9 cellular contexts compared by ENCODE assay signal in genomic region chr9:137435980-137436760, GRCh38. TPM values are rescaled to one million over a fixed set of nuclear protein-coding genes. Genes with fewer than 3 reads are reported as not detected.
DNase-seq lines count a peak whose midpoint lies in the region; ATAC-seq, FAIRE-seq and TF ChIP-seq lines count a peak whose summit lies in the region.
"Had no signal": no experiment of that assay in that cellular context is flagged by ENCODE, and none has a peak within 500 bp of the region (broad histone marks: within the 10 kb centered on the region; RNA-seq: fewer than 3 reads in every experiment).

No MANE protein-coding gene starts in this region.

- FAIRE-seq in H54 (lab: Jason Lieb, UNC): peak; percentile 96
- FAIRE-seq: colon had no signal

- H3K36me3 ChIP-seq in heart right ventricle: no peaks in the 10 kb centered on the region
- H3K36me3 ChIP-seq in spleen: no peaks in the 10 kb centered on the region

- no peak overlapping the region for H3K27ac Mint-ChIP-seq in activated CD4-positive, alpha-beta T cell treated with anti-CD3 and anti-CD28 coated beads, Interleukin-2, amount 10 ng/mL, durations not matched to agents 24 days and 14 days

- ATAC-seq in heart right ventricle (peak in 7 of 8 donors; percentile 10 to 68 (median 38)), GM19452 (IDR thresholded peaks at IDR 0.05; ENCODE audit: unreplicated experiment) (no peak), GM21515 (IDR thresholded peaks at IDR 0.05; ENCODE audit: unreplicated experiment) (no peak)

- 77 to 87% methylated on average over 40 to 42 of the region's 42 CpGs for WGBS in heart right ventricle, 2 donors
- 58 to 85% (median 77%) methylated on average over 12 to 42 of the region's 42 CpGs for WGBS in spleen, 5 donors

- H3K36me3 Mint-ChIP-seq in activated CD4-positive, alpha-beta T cell treated with anti-CD3 and anti-CD28 coated beads, Interleukin-2, amount 10 ng/mL, durations not matched to agents 24 days and 14 days (ENCODE audit: low read depth): no peaks in the 10 kb centered on the region

- no peak for TF ChIP-seq POLR2A in H54 (IDR thresholded peaks at IDR 0.05; ENCODE audit: low read depth, low read length)
- TF ChIP-seq POLR2A in spleen (IDR thresholded peaks at IDR 0.05): no peak

- no peak overlapping the region for H3K4me3 ChIP-seq in heart right ventricle
- no peak overlapping the region for H3K4me3 ChIP-seq in spleen

- intact Hi-C loops in heart right ventricle (cut with DNase I): loop anchor here in 2 of 10 donors (5.0 to 10.0 kb wide), 2 partner anchors 86 to 89 kb away; no protein-coding TSS in a partner anchor
- intact Hi-C loops in spleen (cut with DNase I; ENCODE audit: low total_unique reads): no loop called here
- intact Hi-C loops in activated CD4-positive, alpha-beta T cell treated with anti-CD3 and anti-CD28 coated beads, Interleukin-2, amount 10 ng/mL, durations not matched to agents 24 days and 14 days (cut with micrococcal nuclease): no loop called here

- H3K4me3 Mint-ChIP-seq in activated CD4-positive, alpha-beta T cell treated with anti-CD3 and anti-CD28 coated beads, Interleukin-2, amount 10 ng/mL, durations not matched to agents 24 days and 14 days: no peak overlapping the region

- no peaks in the 10 kb centered on the region for H3K4me1 Mint-ChIP-seq in activated CD4-positive, alpha-beta T cell treated with anti-CD3 and anti-CD28 coated beads, Interleukin-2, amount 10 ng/mL, durations not matched to agents 24 days and 14 days

- H3K27ac ChIP-seq in heart right ventricle (no peak overlapping the region), spleen (peak overlapping the region in 1 of 8 donors; percentile 27)

- no peaks in the 10 kb centered on the region for H3K9me3 Mint-ChIP-seq in activated CD4-positive, alpha-beta T cell treated with anti-CD3 and anti-CD28 coated beads, Interleukin-2, amount 10 ng/mL, durations not matched to agents 24 days and 14 days

- TF ChIP-seq CTCF in heart right ventricle (IDR thresholded peaks at IDR 0.05) (no peak), spleen (IDR thresholded peaks at IDR 0.05 in 8 of 11, conservative IDR thresholded peaks at IDR 0.05 in 3 of 11) (no peak)

- H3K9me3 ChIP-seq in heart right ventricle (no peaks in the 10 kb centered on the region), spleen (no peaks in the 10 kb centered on the region)

- H3K4me1 ChIP-seq in heart right ventricle (peaks cover 0 to 6% (median under 1%) of the 10 kb centered on the region in 9 donors), spleen (peaks cover 0 to 35% (median 5%) of the 10 kb centered on the region in 6 donors)

- H3K27me3 Mint-ChIP-seq in activated CD4-positive, alpha-beta T cell treated with anti-CD3 and anti-CD28 coated beads, Interleukin-2, amount 10 ng/mL, durations not matched to agents 24 days and 14 days: peaks cover 3% of the 10 kb centered on the region

- DNase-seq in H54 (ENCODE audit: insufficient read length, low spot score): peak; percentile 100
- DNase-seq in T1000 (lab: John Stamatoyannopoulos, UW): peak; percentile 77
- DNase-seq in heart right ventricle: peak in 1 of 2 donors; percentile 50
- DNase-seq in spleen: peak; percentile 75
- DNase-seq in activated CD4-positive, CD25-positive, alpha-beta regulatory T cell treated with anti-CD3 and anti-CD28 coated beads, Interleukin-2, amount 50 U/mL, for 72 hours: no peak
- DNase-seq in activated CD4-positive, alpha-beta T cell treated with anti-CD3 and anti-CD28 coated beads, Interleukin-2, amount 10 ng/mL, durations not matched to agents 24 days and 14 days: no peak

- H3K27me3 ChIP-seq in heart right ventricle (peaks cover 0 to 10% (median 1%) of the 10 kb centered on the region in 7 donors), spleen (replicated peaks in 1 of 7) (peaks cover 0 to 77% (median 3%) of the 10 kb centered on the region in 7 donors)

RNA-seq across cellular contexts. Expression of gene ENTPD8, which starts 5.0 kb away (rescaled TPM):
- total RNA-seq in heart right ventricle (not detected), spleen (under 1 TPM in 3 of 7 donors, not detected in 4; 0.26 to 0.37 (median 0.28) TPM)
- polyA plus RNA-seq in heart right ventricle (under 1 TPM; 0.03 to 0.15 TPM), spleen (under 1 TPM; 0.07 to 0.10 (median 0.09) TPM)
- not detected in 2 replicates for total RNA-seq in activated CD4-positive, alpha-beta T cell treated with anti-CD3 and anti-CD28 coated beads, Interleukin-2, amount 10 ng/mL, durations not matched to agents 24 days and 14 days

RNA-seq across cellular contexts. Expression of gene NOXA1, which starts 13.0 kb away (rescaled TPM):
- total RNA-seq in heart right ventricle: 1 to 10 TPM; 2.5 to 5.3 (median 3.0) TPM
- polyA plus RNA-seq in heart right ventricle: 10 to 100 TPM in 1 of 2 donors, under 1 TPM in 1; 0.62 to 10.6 TPM
- total RNA-seq in spleen: 10 to 100 TPM in 2 of 7 donors, 1 to 10 TPM in 5; 1.9 to 15.0 (median 5.3) TPM
- 10 to 100 TPM in 1 of 3 donors, 1 to 10 TPM in 2; 3.2 to 10.7 (median 7.8) TPM for polyA plus RNA-seq in spleen
- 0.30 and 0.36 TPM in 2 replicates for total RNA-seq in activated CD4-positive, alpha-beta T cell treated with anti-CD3 and anti-CD28 coated beads, Interleukin-2, amount 10 ng/mL, durations not matched to agents 24 days and 14 days

RNA-seq across cellular contexts. Expression of gene EXD3, which starts 13.2 kb away (rescaled TPM):
- total RNA-seq in heart right ventricle: 10 to 100 TPM in 3 of 10 donors, 1 to 10 TPM in 7; 7.8 to 14.0 (median 9.2) TPM
- polyA plus RNA-seq in heart right ventricle: 10 to 100 TPM in 1 of 2 donors, 1 to 10 TPM in 1; 5.8 to 33.0 TPM
- 10 to 100 TPM; 14.5 to 52.8 (median 29.8) TPM for total RNA-seq in spleen
- 10 to 100 TPM; 15.6 to 62.3 (median 43.4) TPM for polyA plus RNA-seq in spleen
- total RNA-seq in activated CD4-positive, alpha-beta T cell treated with anti-CD3 and anti-CD28 coated beads, Interleukin-2, amount 10 ng/mL, durations not matched to agents 24 days and 14 days: 4.4 and 5.2 TPM in 2 replicates

RNA-seq across cellular contexts. Expression of gene NSMF, which starts 23.0 kb away (rescaled TPM):
- total RNA-seq in heart right ventricle (10 to 100 TPM in 4 of 10 donors, 1 to 10 TPM in 6; 5.3 to 17.0 (median 9.0) TPM), spleen (10 to 100 TPM; 21.8 to 39.0 (median 25.5) TPM)
- polyA plus RNA-seq in heart right ventricle (10 to 100 TPM; 18.3 to 29.3 TPM), spleen (10 to 100 TPM; 21.8 to 49.3 (median 26.7) TPM)
- 68.6 and 69.6 TPM in 2 replicates for total RNA-seq in activated CD4-positive, alpha-beta T cell treated with anti-CD3 and anti-CD28 coated beads, Interleukin-2, amount 10 ng/mL, durations not matched to agents 24 days and 14 days

Comparison
In these comparisons a context has a peak if more than half of its experiments do, and no peak if none do; other contexts are left out.
1. DNase-seq: peak in H54 (single experiment), T1000 (single experiment) and spleen (single experiment); none in activated CD4-positive, CD25-positive, alpha-beta regulatory T cell treated with anti-CD3 and anti-CD28 coated beads, Interleukin-2, amount 50 U/mL, for 72 hours (single experiment) and activated CD4-positive, alpha-beta T cell treated with anti-CD3 and anti-CD28 coated beads, Interleukin-2, amount 10 ng/mL, durations not matched to agents 24 days and 14 days (single experiment).
2. ATAC-seq: peak in heart right ventricle (7 of 8); none in GM19452 (single experiment) and GM21515 (single experiment).